In genomic region chr12:48119078-48119833, GRCh38 we compare ENCODE assay signal across 8 cellular contexts. TPM values are rescaled to one million over a fixed set of nuclear protein-coding genes. Genes with fewer than 3 reads are reported as not detected.
DNase-seq lines count a peak whose midpoint lies in the region; ATAC-seq, FAIRE-seq and TF ChIP-seq lines count a peak whose summit lies in the region.

PFKM (plus strand) TSS chr12:48119364; CDS start chr12:48122775, 3,411 bp downstream.

- H3K79me2 ChIP-seq in OCI-LY1 (ENCODE audit: insufficient read depth, low read length), result peaks cover 12% of the 10 kb centered on the region

- H3K4me2 ChIP-seq in OCI-LY1 (ENCODE audit: low read length), result peak within 1 kb of the TSS; percentile 98

- peak; percentile 92 for DNase-seq in Caki2 (ENCODE audit: low read depth)
- peak; percentile 84 for DNase-seq in HTR-8/SVneo (ENCODE audit: insufficient read length, low spot score)
- DNase-seq in activated CD8-positive, alpha-beta memory T cell treated with anti-CD3 and anti-CD28 coated beads, Interleukin-2, amount 50 U/mL, for 48 hours, result peak; percentile 74
- peak; percentile 92 for DNase-seq in epidermal melanocyte (ENCODE audit: insufficient read length, low spot score)
- DNase-seq in stimulated activated CD8-positive, alpha-beta memory T cell treated with anti-CD3 and anti-CD28 coated beads, Interleukin-4, amount 100 ng/mL, for 4 hours (ENCODE audit: low read depth in 2 of 2, low spot score in 1 of 2), result peak; percentile 17 to 20

- H3K36me3 ChIP-seq in OCI-LY1 (ENCODE audit: insufficient read depth, low read length), result peaks cover 24% of the 10 kb centered on the region; the same call in 1 of the 2 replicates

- no peaks in the 10 kb centered on the region for H3K9me2 ChIP-seq in OCI-LY1 (ENCODE audit: low read depth, low read length)

- peak within 1 kb of the TSS; percentile 89 for H3K9ac ChIP-seq in OCI-LY1 (ENCODE audit: low read length)

- in situ Hi-C loops in Caki2 (cut with HindIII; ENCODE audit: low pct_unique_long_range_greater_than_20kb, low sequenced_read_pairs), result no loop called here

- peak; percentile 85 for FAIRE-seq in HTR-8/SVneo (lab: Jason Lieb, UNC)

- peaks cover 23% of the 10 kb centered on the region for H3K4me1 ChIP-seq in OCI-LY1 (ENCODE audit: insufficient read depth, low read length, severe bottlenecking)
- H3K4me1 ChIP-seq in mononuclear cell (ENCODE audit: insufficient read depth, low read length), result peaks cover 14% of the 10 kb centered on the region

- H3K4me3 ChIP-seq in OCI-LY1 (ENCODE audit: low read depth, low read length, poor library complexity, severe bottlenecking), result peak within 1 kb of the TSS; percentile 94
- H3K4me3 ChIP-seq in mononuclear cell (ENCODE audit: low read length), result peak within 1 kb of the TSS; percentile 51

- no peaks in the 10 kb centered on the region for H3F3A ChIP-seq in OCI-LY1 (ENCODE audit: insufficient read depth, low read length)

- no peaks in the 10 kb centered on the region for H3K9me3 ChIP-seq in OCI-LY1 (ENCODE audit: low read length)
- H3K9me3 ChIP-seq in mononuclear cell (ENCODE audit: low read depth, low read length), result no peaks in the 10 kb centered on the region

- peak within 1 kb of the TSS; percentile 51 for H2AFZ ChIP-seq in OCI-LY1 (ENCODE audit: low read length)

- peak; percentile 99 for ATAC-seq in GM21390 (IDR thresholded peaks at IDR 0.05; ENCODE audit: unreplicated experiment)

- TF ChIP-seq CTCF in OCI-LY1 (IDR thresholded peaks at IDR 0.05; ENCODE audit: low read length), result no peak

- peak within 1 kb of the TSS; percentile 46 for H3K27ac ChIP-seq in OCI-LY1 (ENCODE audit: low read depth, low read length, poor library complexity, severe bottlenecking)

- no peaks in the 10 kb centered on the region for H4K20me1 ChIP-seq in OCI-LY1 (ENCODE audit: insufficient read depth, low read length)

- no peaks in the 10 kb centered on the region for H3K27me3 ChIP-seq in OCI-LY1 (ENCODE audit: insufficient read depth, low read length)
- no peaks in the 10 kb centered on the region for H3K27me3 ChIP-seq in mononuclear cell (ENCODE audit: insufficient read depth, low read length)

RNA-seq across cellular contexts. Expression of gene PFKM, which starts in this region (rescaled TPM):
- 65.4 and 193 TPM in 2 replicates for total RNA-seq in Caki2 (2014; rRNA removed; shearing (Covaris generic); ENCODE audit: low replicate concordance)
- 4.3 TPM for total RNA-seq in mononuclear cell

Comparison
In these comparisons a context has a peak if more than half of its experiments do, and no peak if none do; other contexts are left out.
1. Peak in every context shown above with its lines: DNase-seq, ATAC-seq, H3K4me3 ChIP-seq and H3K27ac ChIP-seq.
2. RNA of gene PFKM (total RNA-seq): 65.4 to 193 TPM in Caki2; 4.3 TPM in mononuclear cell (single experiment); every median in the first group is over 10 times any median in the second.
3. DNase-seq: peak in every context shown above with its lines; median percentile 92 in Caki2; 92 in epidermal melanocyte; 84 in HTR-8/SVneo; 74 in activated CD8-positive, alpha-beta memory T cell treated with anti-CD3 and anti-CD28 coated beads, Interleukin-2, amount 50 U/mL, for 48 hours; 18 in stimulated activated CD8-positive, alpha-beta memory T cell treated with anti-CD3 and anti-CD28 coated beads, Interleukin-4, amount 100 ng/mL, for 4 hours.